ENCODE assay signal across 1 cellular context in genomic region chr14:30005114-30005698, GRCh38.
TF ChIP-seq lines count a peak whose summit lies in the region.

No MANE protein-coding gene starts in this region.

TF ChIP-seq in HEK293, 187 proteins besides CTCF, POLR2A, EP300 and RAD21 (continued from another document):
- TF ChIP-seq, protein P1, sequence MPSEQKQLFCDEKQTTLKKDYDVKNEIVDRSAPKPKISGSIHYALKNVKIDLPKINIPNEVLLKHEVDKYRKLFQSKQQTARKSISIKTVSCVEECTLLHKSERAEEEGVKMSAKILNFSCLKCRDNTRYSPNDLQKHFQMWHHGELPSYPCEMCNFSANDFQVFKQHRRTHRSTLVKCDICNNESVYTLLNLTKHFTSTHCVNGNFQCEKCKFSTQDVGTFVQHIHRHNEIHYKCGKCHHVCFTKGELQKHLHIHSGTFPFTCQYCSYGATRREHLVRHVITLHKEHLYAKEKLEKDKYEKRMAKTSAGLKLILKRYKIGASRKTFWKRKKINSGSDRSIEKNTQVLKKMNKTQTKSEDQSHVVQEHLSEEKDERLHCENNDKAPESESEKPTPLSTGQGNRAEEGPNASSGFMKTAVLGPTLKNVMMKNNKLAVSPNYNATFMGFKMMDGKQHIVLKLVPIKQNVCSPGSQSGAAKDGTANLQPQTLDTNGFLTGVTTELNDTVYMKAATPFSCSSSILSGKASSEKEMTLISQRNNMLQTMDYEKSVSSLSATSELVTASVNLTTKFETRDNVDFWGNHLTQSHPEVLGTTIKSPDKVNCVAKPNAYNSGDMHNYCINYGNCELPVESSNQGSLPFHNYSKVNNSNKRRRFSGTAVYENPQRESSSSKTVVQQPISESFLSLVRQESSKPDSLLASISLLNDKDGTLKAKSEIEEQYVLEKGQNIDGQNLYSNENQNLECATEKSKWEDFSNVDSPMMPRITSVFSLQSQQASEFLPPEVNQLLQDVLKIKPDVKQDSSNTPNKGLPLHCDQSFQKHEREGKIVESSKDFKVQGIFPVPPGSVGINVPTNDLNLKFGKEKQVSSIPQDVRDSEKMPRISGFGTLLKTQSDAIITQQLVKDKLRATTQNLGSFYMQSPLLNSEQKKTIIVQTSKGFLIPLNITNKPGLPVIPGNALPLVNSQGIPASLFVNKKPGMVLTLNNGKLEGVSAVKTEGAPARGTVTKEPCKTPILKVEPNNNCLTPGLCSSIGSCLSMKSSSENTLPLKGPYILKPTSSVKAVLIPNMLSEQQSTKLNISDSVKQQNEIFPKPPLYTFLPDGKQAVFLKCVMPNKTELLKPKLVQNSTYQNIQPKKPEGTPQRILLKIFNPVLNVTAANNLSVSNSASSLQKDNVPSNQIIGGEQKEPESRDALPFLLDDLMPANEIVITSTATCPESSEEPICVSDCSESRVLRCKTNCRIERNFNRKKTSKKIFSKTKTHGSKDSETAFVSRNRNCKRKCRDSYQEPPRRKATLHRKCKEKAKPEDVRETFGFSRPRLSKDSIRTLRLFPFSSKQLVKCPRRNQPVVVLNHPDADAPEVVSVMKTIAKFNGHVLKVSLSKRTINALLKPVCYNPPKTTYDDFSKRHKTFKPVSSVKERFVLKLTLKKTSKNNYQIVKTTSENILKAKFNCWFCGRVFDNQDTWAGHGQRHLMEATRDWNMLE (tag by site-specific recombination; conservative IDR thresholded peaks at IDR 0.05; ENCODE audit: low read depth), result no peak
- TF ChIP-seq ZXDB (tag by site-specific recombination; IDR thresholded peaks at IDR 0.05) (0 out of 2 replicates have a peak, but pooled peaks have one; percentile 12), ZNF202 (tag by site-specific recombination; IDR thresholded peaks at IDR 0.05; ENCODE audit: borderline replicate concordance) (no peak), PRDM4 (tag by site-specific recombination; IDR thresholded peaks at IDR 0.05) (no peak), ZNF366 (tag by site-specific recombination; conservative IDR thresholded peaks at IDR 0.05) (no peak), ZNF157 (tag by site-specific recombination; IDR thresholded peaks at IDR 0.05) (no peak), TRIM28 (IDR thresholded peaks at IDR 0.05; ENCODE audit: borderline replicate concordance, low read length) (no peak), GLI4 (tag by site-specific recombination; IDR thresholded peaks at IDR 0.05) (no peak), ZNF624 (tag by site-specific recombination; IDR thresholded peaks at IDR 0.05) (no peak), ZNF654 (tag by site-specific recombination; IDR thresholded peaks at IDR 0.05; ENCODE audit: low read depth) (peak; percentile 90), ZNF692 (tag by site-specific recombination; IDR thresholded peaks at IDR 0.05) (0 out of 2 replicates have a peak, but pooled peaks have one; percentile 17), ZNF514 (tag by site-specific recombination; IDR thresholded peaks at IDR 0.05) (no peak), ZNF777 (tag by site-specific recombination; IDR thresholded peaks at IDR 0.05; ENCODE audit: borderline replicate concordance) (no peak)
- TF ChIP-seq, protein P2, sequence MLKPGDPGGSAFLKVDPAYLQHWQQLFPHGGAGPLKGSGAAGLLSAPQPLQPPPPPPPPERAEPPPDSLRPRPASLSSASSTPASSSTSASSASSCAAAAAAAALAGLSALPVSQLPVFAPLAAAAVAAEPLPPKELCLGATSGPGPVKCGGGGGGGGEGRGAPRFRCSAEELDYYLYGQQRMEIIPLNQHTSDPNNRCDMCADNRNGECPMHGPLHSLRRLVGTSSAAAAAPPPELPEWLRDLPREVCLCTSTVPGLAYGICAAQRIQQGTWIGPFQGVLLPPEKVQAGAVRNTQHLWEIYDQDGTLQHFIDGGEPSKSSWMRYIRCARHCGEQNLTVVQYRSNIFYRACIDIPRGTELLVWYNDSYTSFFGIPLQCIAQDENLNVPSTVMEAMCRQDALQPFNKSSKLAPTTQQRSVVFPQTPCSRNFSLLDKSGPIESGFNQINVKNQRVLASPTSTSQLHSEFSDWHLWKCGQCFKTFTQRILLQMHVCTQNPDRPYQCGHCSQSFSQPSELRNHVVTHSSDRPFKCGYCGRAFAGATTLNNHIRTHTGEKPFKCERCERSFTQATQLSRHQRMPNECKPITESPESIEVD (tag by site-specific recombination; IDR thresholded peaks at IDR 0.05), result peak; percentile 36; the same call in 1 of the 2 replicates
TF ChIP-seq in HEK293: peak in this region for 4.
